ENCODE assay signal across 8 cellular contexts in genomic region chr13:97574926-97575325, GRCh38.
DNase-seq lines count a peak whose midpoint lies in the region; ATAC-seq, FAIRE-seq and TF ChIP-seq lines count a peak whose summit lies in the region.

No MANE protein-coding gene starts in this region.

- H3K27ac ChIP-seq in A673 (ENCODE audit: low read depth, low read length, poor library complexity, severe bottlenecking) (no peak overlapping the region), H1 (ENCODE audit: low read depth, low read length) (no peak overlapping the region), stomach (no peak overlapping the region)

- no peak overlapping the region for H3K14ac ChIP-seq in H1 (ENCODE audit: insufficient read length)

- H3K79me2 ChIP-seq in H1 (ENCODE audit: control insufficient read depth in 1 of 2, insufficient read depth in 2 of 2, low read length in 2 of 2): no peaks in the 10 kb centered on the region

- no peak overlapping the region for H2BK120ac ChIP-seq in H1 (replicated peaks; ENCODE audit: low read depth, low read length)

- no peaks in the 10 kb centered on the region for H4K20me1 ChIP-seq in H1 (replicated peaks in 1 of 2; ENCODE audit: control insufficient read depth in 1 of 2, insufficient read depth in 2 of 2, low read length in 2 of 2)

- H3K4me3 ChIP-seq in A673 (ENCODE audit: low read depth, low read length, poor library complexity, severe bottlenecking) (no peak overlapping the region), NB4 (ENCODE audit: low read depth, low read length) (no peak overlapping the region), H1 (ENCODE audit: extremely low read depth in 1 of 4, insufficient read depth in 2 of 4, low read depth in 3 of 4, low read length in 4 of 4) (no peak overlapping the region), stomach (no peak overlapping the region)

- POLR2A ChIA-PET in A673 (lab: Charles Lee; ENCODE audit: low non-redundant PET) (no interaction called here), H1 (lab: Charles Lee; ENCODE audit: partially characterized antibody) (interaction anchor here (0.5 kb wide), 1 partner anchor 572 kb away, joined by 3 read pairs; no protein-coding TSS in a partner anchor)

- H3K23me2 ChIP-seq in H1 (ENCODE audit: low read depth, low read length): no peaks in the 10 kb centered on the region

- no peak overlapping the region for H3K56ac ChIP-seq in H1 (replicated peaks; ENCODE audit: insufficient read length, low read depth, low read length)

- H2AK5ac ChIP-seq in H1 (ENCODE audit: low read depth, low read length): no peak overlapping the region

- no peak overlapping the region for H2AFZ ChIP-seq in H1 (ENCODE audit: low read length)

- H3K36me3 ChIP-seq in A673 (ENCODE audit: insufficient read depth, low read length, poor library complexity, severe bottlenecking) (no peaks in the 10 kb centered on the region), H1 (ENCODE audit: control insufficient read depth in 2 of 4, insufficient read depth in 4 of 4, low read length in 3 of 4) (no peaks in the 10 kb centered on the region), stomach (no peaks in the 10 kb centered on the region)

- H3K18ac ChIP-seq in H1 (ENCODE audit: extremely low read depth, low read length): no peak overlapping the region

- TF ChIP-seq EP300 in H1 (IDR thresholded peaks at IDR 0.05; ENCODE audit: borderline replicate concordance in 1 of 2, low read depth in 2 of 2, low read length in 2 of 2): no peak
- TF ChIP-seq EP300 in stomach (IDR thresholded peaks at IDR 0.05): no peak

- no peak overlapping the region for H3K4me2 ChIP-seq in H1 (ENCODE audit: insufficient read depth in 1 of 2, low read depth in 2 of 2, low read length in 2 of 2)

- TF ChIP-seq CTCF in A673 (conservative IDR thresholded peaks at IDR 0.05; ENCODE audit: low read depth, low read length) (peak; percentile 78), NB4 (IDR thresholded peaks at IDR 0.05; ENCODE audit: low read depth, low read length) (peak; percentile 53), H1 (IDR thresholded peaks at IDR 0.05; ENCODE audit: control extremely low read depth in 1 of 3, insufficient read depth in 1 of 3, low read depth in 1 of 3, low read length in 3 of 3) (peak; percentile 59 to 76 (median 70)), stomach (IDR thresholded peaks at IDR 0.05) (no peak)

- H2BK20ac ChIP-seq in H1 (ENCODE audit: low read length): no peak overlapping the region

- no peak overlapping the region for H3K4ac ChIP-seq in H1 (replicated peaks; ENCODE audit: insufficient read length, low read depth, low read length)

- ATAC-seq in GM18517 (IDR thresholded peaks at IDR 0.05; ENCODE audit: unreplicated experiment): peak; percentile 52

- no peak overlapping the region for H2BK15ac ChIP-seq in H1 (ENCODE audit: low read length)

- H3K27me3 ChIP-seq in A673 (replicated peaks; ENCODE audit: insufficient read depth, low read depth, low read length, poor library complexity) (no peaks in the 10 kb centered on the region), H1 (replicated peaks in 1 of 4; ENCODE audit: control insufficient read depth in 3 of 4, extremely low read depth in 1 of 4, insufficient read depth in 3 of 4, low read length in 3 of 4) (no peaks in the 10 kb centered on the region), stomach (no peaks in the 10 kb centered on the region)

- no peak overlapping the region for H4K8ac ChIP-seq in H1 (ENCODE audit: extremely low read depth, insufficient read depth, low read length)

- H2BK12ac ChIP-seq in H1 (ENCODE audit: low read depth, low read length): no peak overlapping the region

- peak; percentile 78 for FAIRE-seq in H1 (lab: Jason Lieb, UNC)

- TF ChIP-seq RAD21 in H1 (IDR thresholded peaks at IDR 0.05 in 1 of 2, conservative IDR thresholded peaks at IDR 0.05 in 1 of 2; ENCODE audit: low read depth in 2 of 2, low read length in 2 of 2): peak; percentile 84

- WGBS in H1 (ENCODE audit: extremely low coverage in 1 of 2, insufficient coverage in 1 of 2, insufficient read length in 1 of 2, insufficient replicate concordance in 2 of 2, low coverage in 1 of 2, low lambda C conversion rate in 2 of 2, missing lambda C conversion rate in 1 of 2), 2 experiments: 68% methylated on average over 5 of the region's 5 CpGs; no CpG with 5 or more reads in 1 of the 2 experiments
- WGBS in stomach, 5 donors: 72 to 86% (median 75%) methylated on average over 5 of the region's 5 CpGs

- H3K9ac ChIP-seq in H1 (replicated peaks in 1 of 4; ENCODE audit: extremely low read depth in 1 of 4, low read depth in 3 of 4, low read length in 3 of 4): no peak overlapping the region

- DNase-seq in A673 (ENCODE audit: low spot score) (peak; percentile 83), NB4 (ENCODE audit: low read depth) (peak; percentile 44), H1 (ENCODE audit: low read depth in 1 of 2, low spot score in 2 of 2) (peak; percentile 34 to 48), pons (ENCODE audit: low spot score) (peak; percentile 46), GDM1 (lab: John Stamatoyannopoulos, UW) (no peak), stomach (no peak), KBM-7 (no peak)

- BruUV-seq in A673 (replicated peaks; lab: Mats Ljungman, UMichigan): no TSS peak

- no peak overlapping the region for H4K91ac ChIP-seq in H1 (replicated peaks; ENCODE audit: insufficient read length, low read length)

- no peaks in the 10 kb centered on the region for H3K79me1 ChIP-seq in H1 (ENCODE audit: low read depth, low read length)

- no peak overlapping the region for H2BK5ac ChIP-seq in H1 (ENCODE audit: low read depth, low read length)

- CTCF ChIA-PET in A673 (lab: Charles Lee): no interaction called here
- CTCF ChIA-PET in H1 (lab: Charles Lee; ENCODE audit: partially characterized antibody): interaction anchor here (0.6 to 1.9 kb wide), 13 partner anchors 9 to 229 kb away, joined by 3 to 8 read pairs (median 3); no protein-coding TSS in a partner anchor

- intact Hi-C loops in A673 (cut with micrococcal nuclease; ENCODE audit: unreplicated experiment) (loop anchor here (2.0 to 10.0 kb wide), 3 partner anchors 142 to 460 kb away; no protein-coding TSS in a partner anchor), stomach (cut with DNase I; ENCODE audit: low total_unique reads) (no loop called here)

- H4K5ac ChIP-seq in H1 (ENCODE audit: insufficient read length, low read depth, low read length): no peak overlapping the region

- no peak overlapping the region for H3K23ac ChIP-seq in H1 (ENCODE audit: insufficient read length)

- peaks cover 23% of the 10 kb centered on the region for H3K4me1 ChIP-seq in A673 (ENCODE audit: insufficient read depth, low read length, poor library complexity, severe bottlenecking)
- peaks cover 0 to 4% (median 2%) of the 10 kb centered on the region in 4 experiments; a peak in 3 of 7 replicates for H3K4me1 ChIP-seq in H1 (replicated peaks in 1 of 4; ENCODE audit: control insufficient read depth in 3 of 4, insufficient read depth in 4 of 4, low read length in 3 of 4)
- peaks cover 0 to 8% (median 0%) of the 10 kb centered on the region in 4 donors for H3K4me1 ChIP-seq in stomach

- H3K9me3 ChIP-seq in A673 (ENCODE audit: low read depth, low read length, poor library complexity, severe bottlenecking): no peaks in the 10 kb centered on the region
- no peaks in the 10 kb centered on the region for H3K9me3 ChIP-seq in H1 (ENCODE audit: insufficient read depth in 2 of 2, low read depth in 1 of 2, low read length in 1 of 2)
- H3K9me3 ChIP-seq in stomach: no peaks in the 10 kb centered on the region

- TF ChIP-seq POLR2A in NB4 (IDR thresholded peaks at IDR 0.05; ENCODE audit: extremely low read depth, insufficient read length): no peak
- TF ChIP-seq POLR2A in H1 (IDR thresholded peaks at IDR 0.05; ENCODE audit: control extremely low read depth in 1 of 2, low read depth in 2 of 2, low read length in 2 of 2): no peak
- TF ChIP-seq POLR2A in stomach (IDR thresholded peaks at IDR 0.05): no peak

- in situ Hi-C loops in KBM-7 (cut with MboI; ENCODE audit: low pct_unique_long_range_greater_than_20kb, low sequenced_read_pairs): no loop called here

TF ChIP-seq in H1, 55 proteins besides CTCF, POLR2A, EP300 and RAD21:
- TF ChIP-seq USF2 (IDR thresholded peaks at IDR 0.05; ENCODE audit: low read length) (no peak), BACH1 (IDR thresholded peaks at IDR 0.05; ENCODE audit: low read length) (no peak), E2F6 (IDR thresholded peaks at IDR 0.05) (no peak), TBP (IDR thresholded peaks at IDR 0.05; ENCODE audit: low read depth, low read length) (peak; percentile 85)

Comparison
In these comparisons a context has a peak if more than half of its experiments do, and no peak if none do; other contexts are left out.
1. DNase-seq: peak in A673 (single experiment), NB4 (single experiment), H1 (2 of 2) and pons (single experiment); none in GDM1 (single experiment), stomach (single experiment) and KBM-7 (single experiment).
2. CTCF ChIP-seq: peak in A673 (single experiment), NB4 (single experiment) and H1 (3 of 3); none in stomach (0 of 7).